9 cellular contexts compared by ENCODE assay signal in the genomic region with DNA sequence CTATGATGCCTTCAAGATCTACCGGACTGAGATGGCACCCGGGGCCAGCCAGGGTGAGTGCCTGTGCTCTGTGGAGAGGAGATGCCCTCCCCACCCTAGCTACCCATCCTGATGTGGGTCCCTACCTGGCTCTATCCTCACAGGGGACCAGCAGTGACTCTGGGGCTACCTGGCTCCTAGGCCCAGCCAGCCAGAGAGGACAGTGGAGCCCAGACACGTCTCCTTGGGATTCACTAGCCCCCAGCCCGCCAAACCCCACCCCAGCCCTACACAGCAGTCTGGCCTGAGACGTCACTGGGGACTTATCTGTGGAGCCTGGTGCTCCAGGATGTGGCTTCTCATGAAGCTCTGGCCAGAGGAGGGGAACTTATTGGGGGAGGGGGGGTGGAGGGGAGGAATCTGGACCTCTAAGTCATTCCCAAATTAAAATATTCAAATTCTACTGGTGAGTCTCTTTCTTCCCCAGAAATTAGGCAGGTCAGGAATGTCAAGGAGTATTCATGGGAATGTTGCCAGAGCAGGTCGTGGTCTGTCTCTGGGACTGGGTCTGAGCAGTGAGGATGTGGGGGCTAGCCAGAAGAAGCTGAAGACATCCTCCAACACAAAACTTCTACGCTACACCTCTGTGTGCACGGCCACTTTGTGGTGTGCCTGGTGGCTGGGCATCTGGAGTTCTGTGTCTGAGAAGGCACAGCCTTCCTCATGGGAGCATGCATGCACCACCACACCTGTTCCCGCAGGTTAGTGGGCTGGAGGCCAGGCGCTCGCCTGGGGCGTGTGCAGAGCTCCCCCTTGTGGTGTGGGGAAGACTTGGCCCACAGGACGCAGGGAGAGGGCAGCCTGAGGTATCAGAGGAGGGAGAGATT. TPM values are rescaled to one million over a fixed set of nuclear protein-coding genes. Genes with fewer than 3 reads are reported as not detected.
DNase-seq lines count a peak whose midpoint lies in the region; ATAC-seq and TF ChIP-seq lines count a peak whose summit lies in the region.
"Had no signal": no experiment of that assay in that cellular context is flagged by ENCODE, and none has a peak within 500 bp of the region (broad histone marks: within the 10 kb centered on the region; RNA-seq: fewer than 3 reads in every experiment).

No MANE protein-coding gene starts in this region.

- no peak overlapping the region for H3K27ac Mint-ChIP-seq in T-helper 17 cell
- no peak overlapping the region for H3K27ac Mint-ChIP-seq in immature natural killer cell
- H3K27ac Mint-ChIP-seq: activated naive CD8-positive, alpha-beta T cell had no signal

- no peaks in the 10 kb centered on the region for H3F3A ChIP-seq in DOHH2 (ENCODE audit: control insufficient read depth, insufficient read depth)

- DNase-seq in Kasumi-1 (lab: John Stamatoyannopoulos, UW) (peak; percentile 16 to 41), T-helper 17 cell (peak; percentile 40 to 63 (median 51)), immature natural killer cell (peak; percentile 29 to 51 (median 44))
- DNase-seq in stimulated activated CD4-positive, alpha-beta T cell treated with anti-CD3 and anti-CD28 coated beads, Interleukin-1b, Interleukin-23, amount 100 ng/mL, for 48 hours, result peak; percentile 55

- no peaks in the 10 kb centered on the region for H3K79me2 ChIP-seq in DOHH2 (ENCODE audit: control insufficient read depth, low read length)

- no peaks in the 10 kb centered on the region for H3K36me3 ChIP-seq in DOHH2 (ENCODE audit: control insufficient read depth, low read length)

- 0 out of 2 replicates have a peak, but pooled peaks cover 2% of the 10 kb centered on the region for H3K27me3 ChIP-seq in DOHH2 (ENCODE audit: control insufficient read depth, low read length)

- H3K9me3 ChIP-seq in DOHH2 (ENCODE audit: control insufficient read depth, insufficient read depth, low read length) (no peaks in the 10 kb centered on the region), T-helper 17 cell (ENCODE audit: control insufficient read depth, low read length, poor library complexity, severe bottlenecking) (no peaks in the 10 kb centered on the region)

- H3K27ac ChIP-seq in DOHH2 (ENCODE audit: low read depth, low read length), result no peak overlapping the region
- H3K27ac ChIP-seq in angular gyrus (ENCODE audit: low read depth, low read length), result peak overlapping the region; percentile 13

- H3K27me3 Mint-ChIP-seq in T-helper 17 cell (peaks cover 47% of the 10 kb centered on the region), immature natural killer cell (ENCODE audit: low read depth in 3 of 3) (peaks cover 2 to 13% (median 4%) of the 10 kb centered on the region in 3 donors)

- no peaks in the 10 kb centered on the region for H3K9me3 Mint-ChIP-seq in immature natural killer cell

- H3K9me2 ChIP-seq in DOHH2 (replicated peaks; ENCODE audit: control insufficient read depth, low read length), result no peaks in the 10 kb centered on the region

- H3K4me2 ChIP-seq in DOHH2 (ENCODE audit: low read length), result no peak overlapping the region

- peak; percentile 93 for ATAC-seq in T-helper 17 cell
- ATAC-seq in GM19395 (IDR thresholded peaks at IDR 0.05; ENCODE audit: unreplicated experiment), result no peak
- no peak for ATAC-seq in HG03460 (IDR thresholded peaks at IDR 0.05; ENCODE audit: unreplicated experiment)

- H3K36me3 Mint-ChIP-seq in T-helper 17 cell (ENCODE audit: low read depth) (no peaks in the 10 kb centered on the region), immature natural killer cell (no peaks in the 10 kb centered on the region)
- H3K36me3 Mint-ChIP-seq: activated naive CD8-positive, alpha-beta T cell had no signal

- H3K4me3 Mint-ChIP-seq in T-helper 17 cell, result no peak overlapping the region
- H3K4me3 Mint-ChIP-seq in immature natural killer cell, result no peak overlapping the region
- H3K4me3 Mint-ChIP-seq: activated naive CD8-positive, alpha-beta T cell had no signal

- TF ChIP-seq CTCF in DOHH2 (IDR thresholded peaks at IDR 0.05; ENCODE audit: low read depth, low read length, poor library complexity, severe bottlenecking), result peak; percentile 97

- no peaks in the 10 kb centered on the region for H3K4me1 ChIP-seq in DOHH2 (ENCODE audit: control insufficient read depth, low read length)

- H4K20me1 ChIP-seq in DOHH2 (ENCODE audit: control insufficient read depth, insufficient read depth, low read depth, low read length), result no peaks in the 10 kb centered on the region

- H3K4me3 ChIP-seq in DOHH2 (ENCODE audit: low read length), result no peak overlapping the region

- H3K4me1 Mint-ChIP-seq in T-helper 17 cell (no peaks in the 10 kb centered on the region), immature natural killer cell (no peaks in the 10 kb centered on the region)

RNA-seq across cellular contexts. Expression of a gene that starts 2.7 kb away (rescaled TPM):
- 10 to 100 TPM in 1 of 2 donors, 1 to 10 TPM in 1; 2.5 to 29.1 TPM for total RNA-seq in T-helper 17 cell
- polyA plus RNA-seq in immature natural killer cell, result 1 to 10 TPM in 1 of 3 donors, under 1 TPM in 1, not detected in 1; 0.27 to 4.0 TPM

RNA-seq across cellular contexts. Expression of a gene that starts 7.0 kb away (rescaled TPM):
- not detected for total RNA-seq in T-helper 17 cell
- not detected for polyA plus RNA-seq in immature natural killer cell

RNA-seq across cellular contexts. Expression of a gene that starts 14.6 kb away (rescaled TPM):
- total RNA-seq in T-helper 17 cell, result not detected
- not detected for polyA plus RNA-seq in immature natural killer cell

RNA-seq across cellular contexts. Expression of a gene that starts 26.9 kb away (rescaled TPM):
- 10 to 100 TPM in 1 of 2 donors, 1 to 10 TPM in 1; 3.7 to 10.5 TPM for total RNA-seq in T-helper 17 cell
- polyA plus RNA-seq in immature natural killer cell, result under 1 TPM in 1 of 3 donors, not detected in 2; 0.18 TPM

RNA-seq across cellular contexts. Expression of a gene that starts 28.5 kb away (rescaled TPM):
- total RNA-seq in T-helper 17 cell, result not detected
- not detected for polyA plus RNA-seq in immature natural killer cell
